ENCODE assay signal across 20 cellular contexts in genomic region chr20:53778736-53779135, GRCh38.
A peak's percentile ranks its signal among the peaks of the same experiment; 100 is the strongest.
DNase-seq lines count a peak whose midpoint lies in the region; ATAC-seq, FAIRE-seq and TF ChIP-seq lines count a peak whose summit lies in the region.
"Had no signal": no experiment of that assay in that cellular context is flagged by ENCODE, and none has a peak within 500 bp of the region (broad histone marks: within the 10 kb centered on the region; RNA-seq: fewer than 3 reads in every experiment).

No MANE protein-coding gene starts in this region.

- H3K4me1 Mint-ChIP-seq in Caco-2 (ENCODE audit: low read depth, unreplicated experiment), result peaks cover 45% of the 10 kb centered on the region
- H3K4me1 Mint-ChIP-seq in T-helper 17 cell, result no peaks in the 10 kb centered on the region

- H3K9ac ChIP-seq in kidney (ENCODE audit: low read length in 2 of 2) (no peak overlapping the region), trophoblast cell (ENCODE audit: low read length) (no peak overlapping the region)

- intact Hi-C loops in Caco-2 (cut with micrococcal nuclease; ENCODE audit: unreplicated experiment), result no loop called here
- intact Hi-C loops in kidney (cut with DNase I), result no loop called here
- intact Hi-C loops in testis (cut with DNase I; ENCODE audit: low total_unique reads), result no loop called here

- no peak for FAIRE-seq in kidney (lab: Jason Lieb, UNC)
- FAIRE-seq: A549 had no signal

- peak overlapping the region; percentile 37 for H4K91ac ChIP-seq in trophoblast cell (ENCODE audit: low read depth, low read length)

- H3K9me3 ChIP-seq in Caco-2 (no peaks in the 10 kb centered on the region), T-helper 17 cell (ENCODE audit: control insufficient read depth, low read length, poor library complexity, severe bottlenecking) (no peaks in the 10 kb centered on the region), kidney (ENCODE audit: control insufficient read depth in 1 of 2, low read length in 2 of 2) (no peaks in the 10 kb centered on the region), trophoblast cell (ENCODE audit: insufficient read depth, low read depth, low read length) (no peaks in the 10 kb centered on the region), testis (no peaks in the 10 kb centered on the region)
- H3K9me3 ChIP-seq: A549 had no signal

- peak overlapping the region; percentile 38 for H4K8ac ChIP-seq in trophoblast cell (ENCODE audit: low read depth, low read length)

- CTCF ChIA-PET in Caco-2 (lab: Charles Lee), result interaction anchor here (0.6 kb wide), 1 partner anchor 59 kb away, joined by 3 read pairs; no protein-coding TSS in a partner anchor

- no peaks in the 10 kb centered on the region for H3K27me3 Mint-ChIP-seq in Caco-2 (ENCODE audit: insufficient read depth, unreplicated experiment)
- no peaks in the 10 kb centered on the region for H3K27me3 Mint-ChIP-seq in T-helper 17 cell
- H3K27me3 Mint-ChIP-seq: CD4-positive, alpha-beta T cell; IgD-negative memory B cell had no signal

- no peak overlapping the region for H3K23ac ChIP-seq in trophoblast cell (ENCODE audit: low read length)

- H3K4me3 Mint-ChIP-seq in Caco-2 (ENCODE audit: unreplicated experiment) (no peak overlapping the region), T-helper 17 cell (no peak overlapping the region)
- H3K4me3 Mint-ChIP-seq: CD4-positive, alpha-beta T cell; GM23338; HFFc6; IgD-negative memory B cell had no signal

- H3K36me3 ChIP-seq in Caco-2 (ENCODE audit: control insufficient read depth, insufficient read depth, low read length), result no peaks in the 10 kb centered on the region
- no peaks in the 10 kb centered on the region for H3K36me3 ChIP-seq in kidney (ENCODE audit: control insufficient read depth in 1 of 2, insufficient read depth in 2 of 2, low read length in 2 of 2)
- no peaks in the 10 kb centered on the region for H3K36me3 ChIP-seq in trophoblast cell (ENCODE audit: control insufficient read depth in 1 of 2, insufficient read depth in 2 of 2, low read length in 2 of 2)
- H3K36me3 ChIP-seq in testis (ENCODE audit: low read depth, missing control alignments), result no peaks in the 10 kb centered on the region

- no peak overlapping the region for H2AFZ ChIP-seq in trophoblast cell (ENCODE audit: insufficient read depth, low read length, poor library complexity)
- H2AFZ ChIP-seq: GM23338 had no signal

- H3K27me3 ChIP-seq in Caco-2 (replicated peaks; ENCODE audit: control insufficient read depth, insufficient read depth, low read length) (no peaks in the 10 kb centered on the region), trophoblast cell (ENCODE audit: insufficient read depth, low read length) (no peaks in the 10 kb centered on the region), testis (no peaks in the 10 kb centered on the region)

- POLR2A ChIA-PET in Caco-2 (lab: Charles Lee), result no interaction called here

- no peak overlapping the region for H2AK5ac ChIP-seq in trophoblast cell (ENCODE audit: low read length)

- H3K4me2 ChIP-seq in trophoblast cell (ENCODE audit: low read length), result no peak overlapping the region
- H3K4me2 ChIP-seq: A549, GM23338 had no signal

- ATAC-seq in T-helper 17 cell (no peak), GM21381 (IDR thresholded peaks at IDR 0.05; ENCODE audit: unreplicated experiment) (no peak)
- ATAC-seq: A549, GM23338, HCT116 had no signal

- peak overlapping the region; percentile 60 for H2BK120ac ChIP-seq in trophoblast cell (ENCODE audit: insufficient read depth, low read length, poor library complexity)

- H3K4me1 ChIP-seq in Caco-2 (peaks cover 31% of the 10 kb centered on the region), kidney (ENCODE audit: control insufficient read depth in 1 of 2, insufficient read depth in 1 of 2, low read depth in 1 of 2, low read length in 2 of 2) (no peaks in the 10 kb centered on the region), trophoblast cell (ENCODE audit: control insufficient read depth in 1 of 2, insufficient read depth in 2 of 2, low read length in 2 of 2) (no peaks in the 10 kb centered on the region), testis (no peaks in the 10 kb centered on the region)

- H3K79me1 ChIP-seq in trophoblast cell (ENCODE audit: low read length), result peaks cover 2% of the 10 kb centered on the region

- H3K9me3 Mint-ChIP-seq in Caco-2 (ENCODE audit: unreplicated experiment), result no peaks in the 10 kb centered on the region
- H3K9me3 Mint-ChIP-seq: CD4-positive, alpha-beta T cell; GM23338; HFFc6; IgD-negative memory B cell had no signal

- TF ChIP-seq CTCF in Caco-2 (IDR thresholded peaks at IDR 0.05; ENCODE audit: insufficient read depth in 1 of 2, low read depth in 1 of 2, low read length in 1 of 2, severe bottlenecking in 1 of 2, unreplicated experiment in 1 of 2) (no peak), kidney (IDR thresholded peaks at IDR 0.05; ENCODE audit: borderline replicate concordance, extremely low read depth, insufficient read depth) (no peak), testis (IDR thresholded peaks at IDR 0.05) (no peak)

- DNase-seq in Caco-2 (no peak), T-helper 17 cell (no peak), kidney (peak; percentile 29), trophoblast cell (no peak), H4 (ENCODE audit: low spot score) (no peak), testis (no peak)
- DNase-seq: AML-193; CD4-positive, alpha-beta T cell; DMS153; DMS79 treated with DMSO at 0.1 percent for 48 hours; GF-D8; H7; HFFc6 had no signal

- no peak overlapping the region for H3K27ac ChIP-seq in kidney (ENCODE audit: low read depth in 2 of 2, low read length in 2 of 2)
- H3K27ac ChIP-seq in trophoblast cell (ENCODE audit: low read depth, low read length), result no peak overlapping the region
- no peak overlapping the region for H3K27ac ChIP-seq in testis
- H3K27ac ChIP-seq: 22Rv1, C4-2B had no signal

- no peak overlapping the region for H4K12ac ChIP-seq in trophoblast cell (ENCODE audit: low read depth, low read length)

- H2BK12ac ChIP-seq in trophoblast cell (ENCODE audit: low read length), result peak overlapping the region; percentile 40

- no peak overlapping the region for H3K18ac ChIP-seq in trophoblast cell (ENCODE audit: low read length)

- H3K79me2 ChIP-seq in trophoblast cell (ENCODE audit: control insufficient read depth, insufficient read depth, low read length, poor library complexity), result no peaks in the 10 kb centered on the region

- H3K36me3 Mint-ChIP-seq in Caco-2 (ENCODE audit: insufficient read depth, unreplicated experiment), result no peaks in the 10 kb centered on the region
- H3K36me3 Mint-ChIP-seq in T-helper 17 cell (ENCODE audit: low read depth), result no peaks in the 10 kb centered on the region
- H3K36me3 Mint-ChIP-seq: IgD-negative memory B cell had no signal

- no peak for TF ChIP-seq POLR2A in testis (IDR thresholded peaks at IDR 0.05)

- H3K27ac Mint-ChIP-seq in Caco-2 (ENCODE audit: unreplicated experiment), result peak overlapping the region; percentile 19
- H3K27ac Mint-ChIP-seq in T-helper 17 cell, result peak overlapping the region; percentile 16
- H3K27ac Mint-ChIP-seq: CD4-positive, alpha-beta T cell; GM23338; HFFc6 had no signal

- H2BK5ac ChIP-seq in trophoblast cell (ENCODE audit: low read depth, low read length, poor library complexity), result no peak overlapping the region

- no peak overlapping the region for H3K4ac ChIP-seq in trophoblast cell (ENCODE audit: low read depth, low read length)

- H3K4me3 ChIP-seq in Caco-2 (ENCODE audit: low read depth, low read length), result no peak overlapping the region
- no peak overlapping the region for H3K4me3 ChIP-seq in kidney (ENCODE audit: low read length in 2 of 2)
- H3K4me3 ChIP-seq in trophoblast cell (ENCODE audit: low read depth, low read length), result no peak overlapping the region
- H3K4me3 ChIP-seq in testis, result no peak overlapping the region
- H3K4me3 ChIP-seq: A549, GM23338 had no signal

- no CpG with 5 or more reads among the region's 7 CpGs for WGBS in trophoblast cell (ENCODE audit: extremely low coverage, insufficient coverage, insufficient read length)
- WGBS in testis, 2 donors, result 90 to 100% methylated on average over 7 of the region's 7 CpGs

- no TSS peak for BruUV-seq in Caco-2 (replicated peaks; lab: Mats Ljungman, UMichigan)

- H3K14ac ChIP-seq in trophoblast cell (ENCODE audit: low read length), result no peak overlapping the region
